Comparison of ENCODE assay signal across 26 cellular contexts in the genomic region with DNA sequence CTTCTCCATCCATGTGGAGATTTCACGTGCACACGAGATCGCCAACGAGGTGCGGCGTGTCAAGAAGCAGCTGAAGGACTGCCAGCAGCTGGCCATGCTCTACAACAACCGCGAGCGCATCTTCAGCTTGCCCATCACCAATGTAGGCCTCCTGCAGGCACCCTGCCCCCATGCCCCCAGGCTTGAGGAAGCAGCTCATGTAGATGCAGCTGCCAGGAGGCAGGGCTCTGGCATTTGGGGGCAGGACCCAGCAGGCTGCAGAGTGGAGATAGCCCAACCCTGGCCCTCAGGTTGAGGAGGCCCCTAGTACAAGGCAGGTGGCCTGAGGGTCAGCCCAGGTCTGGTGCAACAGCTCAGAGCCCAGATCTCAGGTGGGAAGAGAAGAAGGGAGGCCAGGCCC. TPM values are rescaled to one million over a fixed set of nuclear protein-coding genes. Genes with fewer than 3 reads are reported as not detected.
A peak's percentile ranks its signal among the peaks of the same experiment; 100 is the strongest.
DNase-seq lines count a peak whose midpoint lies in the region; ATAC-seq, FAIRE-seq and TF ChIP-seq lines count a peak whose summit lies in the region.
"Had no signal": no experiment of that assay in that cellular context is flagged by ENCODE, and none has a peak within 500 bp of the region (broad histone marks: within the 10 kb centered on the region; RNA-seq: fewer than 3 reads in every experiment).

No MANE protein-coding gene starts in this region.

- peaks cover 0 to 73% (median 19%) of the 10 kb centered on the region in 9 donors for H3K36me3 ChIP-seq in heart left ventricle
- H3K36me3 ChIP-seq in left ventricle myocardium inferior, result peaks cover 23% of the 10 kb centered on the region
- peaks cover 13 to 25% of the 10 kb centered on the region in 2 donors for H3K36me3 ChIP-seq in kidney (ENCODE audit: control insufficient read depth in 1 of 2, insufficient read depth in 2 of 2, low read length in 2 of 2)
- peaks cover 30% of the 10 kb centered on the region for H3K36me3 ChIP-seq in upper lobe of right lung
- H3K36me3 ChIP-seq in body of pancreas (replicated peaks in 1 of 2; ENCODE audit: insufficient read depth in 1 of 2, low read depth in 2 of 2), result no peaks in the 10 kb centered on the region
- H3K36me3 ChIP-seq: MG63 had no signal

- DNase-seq in DMS53 (lab: John Stamatoyannopoulos, UW) (peak; percentile 43), DMS53 treated with DMSO at 0.1 percent for 48 hours (lab: John Stamatoyannopoulos, UW; ENCODE audit: unreplicated experiment) (no peak), heart left ventricle (peak in 3 of 5 donors; percentile 19 to 55 (median 24)), left ventricle myocardium inferior (no peak), kidney (peak; percentile 54), upper lobe of right lung (peak; percentile 43), MCF 10A (ENCODE audit: unreplicated experiment) (no peak), body of pancreas (no peak)
- DNase-seq: Calu3, EL, GDM1, KBM-7, MG63, NCI-H1105 treated with DMSO at 0.1 percent for 48 hours, NCI-H2081 treated with DMSO at 0.1 percent for 48 hours, NCI-H446 treated with DMSO at 0.1 percent for 48 hours, NCI-H526, NCI-H82 had no signal

- no peaks in the 10 kb centered on the region for H3K4me1 Mint-ChIP-seq in MCF 10A (ENCODE audit: insufficient read depth, unreplicated experiment)
- H3K4me1 Mint-ChIP-seq: B cell; CD8-positive, alpha-beta memory T cell had no signal

- intact Hi-C loops in heart left ventricle (cut with DNase I), result no loop called here
- intact Hi-C loops in left ventricle myocardium inferior (cut with micrococcal nuclease), result no loop called here
- intact Hi-C loops in kidney (cut with DNase I), result no loop called here
- intact Hi-C loops in upper lobe of right lung (cut with DNase I), result no loop called here
- intact Hi-C loops in MCF 10A (cut with micrococcal nuclease), result no loop called here
- intact Hi-C loops in body of pancreas (cut with DNase I), result loop anchor here (10.0 kb wide), 1 partner anchor 338 kb away; no protein-coding TSS in a partner anchor

- H3K9ac ChIP-seq in kidney (ENCODE audit: low read length in 2 of 2), result no peak overlapping the region

- BruUV-seq in MCF 10A (replicated peaks; lab: Mats Ljungman, UMichigan), result no TSS peak

- no peaks in the 10 kb centered on the region for H3K27me3 Mint-ChIP-seq in MCF 10A (ENCODE audit: insufficient read depth, unreplicated experiment)
- H3K27me3 Mint-ChIP-seq: B cell had no signal

- CTCF ChIA-PET in MCF 10A (lab: Yijun Ruan, JAX), result interaction anchor here (0.6 to 1.7 kb wide), 2 partner anchors 13 to 236 kb away, joined by 3 to 6 read pairs; no protein-coding TSS in a partner anchor

- WGBS in heart left ventricle, 4 donors, result 96 to 98% (median 96%) methylated on average over 9 of the region's 9 CpGs
- 86% methylated on average over 9 of the region's 9 CpGs; no CpG with 5 or more reads in 1 of the 2 donors for WGBS in body of pancreas, 2 donors

- H3K36me3 Mint-ChIP-seq in MCF 10A (ENCODE audit: insufficient read depth, unreplicated experiment), result peaks cover 15% of the 10 kb centered on the region

- TF ChIP-seq POLR2A in heart left ventricle (IDR thresholded peaks at IDR 0.05), result no peak
- TF ChIP-seq POLR2A in body of pancreas (IDR thresholded peaks at IDR 0.05), result no peak

- H3K4me3 Mint-ChIP-seq in MCF 10A (ENCODE audit: unreplicated experiment), result no peak overlapping the region
- H3K4me3 Mint-ChIP-seq: B cell; CD8-positive, alpha-beta memory T cell had no signal

- TF ChIP-seq CTCF in heart left ventricle (IDR thresholded peaks at IDR 0.05) (no peak), left ventricle myocardium inferior (IDR thresholded peaks at IDR 0.05; ENCODE audit: borderline replicate concordance) (no peak), kidney (IDR thresholded peaks at IDR 0.05; ENCODE audit: borderline replicate concordance, extremely low read depth, insufficient read depth) (no peak), upper lobe of right lung (IDR thresholded peaks at IDR 0.05) (no peak), MCF 10A (IDR thresholded peaks at IDR 0.05; ENCODE audit: unreplicated experiment) (no peak), body of pancreas (IDR thresholded peaks at IDR 0.05) (no peak)

- FAIRE-seq in kidney (lab: Jason Lieb, UNC), result no peak
- FAIRE-seq: GM12878 had no signal

- no peak for ATAC-seq in heart left ventricle
- ATAC-seq in upper lobe of right lung, result no peak
- no peak for ATAC-seq in body of pancreas
- ATAC-seq: GM12878, HCT116, SK-N-SH treated with all-trans-retinoic acid at 6 μM for 48 hours had no signal

- peaks cover 0 to under 1% (median 0%) of the 10 kb centered on the region in 12 donors for H3K4me1 ChIP-seq in heart left ventricle
- H3K4me1 ChIP-seq in left ventricle myocardium inferior, result peaks cover 2% of the 10 kb centered on the region
- H3K4me1 ChIP-seq in kidney (ENCODE audit: control insufficient read depth in 1 of 2, insufficient read depth in 1 of 2, low read depth in 1 of 2, low read length in 2 of 2), result no peaks in the 10 kb centered on the region
- H3K4me1 ChIP-seq in upper lobe of right lung, result no peaks in the 10 kb centered on the region
- peaks cover 4% of the 10 kb centered on the region for H3K4me1 ChIP-seq in body of pancreas

- no peak overlapping the region for H3K27ac Mint-ChIP-seq in MCF 10A (ENCODE audit: low read depth, unreplicated experiment)
- H3K27ac Mint-ChIP-seq: B cell had no signal

- no peak overlapping the region for H3K4me3 ChIP-seq in heart left ventricle
- no peak overlapping the region for H3K4me3 ChIP-seq in left ventricle myocardium inferior
- no peak overlapping the region for H3K4me3 ChIP-seq in kidney (ENCODE audit: low read length in 2 of 2)
- no peak overlapping the region for H3K4me3 ChIP-seq in upper lobe of right lung
- no peak overlapping the region for H3K4me3 ChIP-seq in body of pancreas
- H3K4me3 ChIP-seq: GM12878, MG63 had no signal

- H3K9me3 ChIP-seq in heart left ventricle (no peaks in the 10 kb centered on the region), left ventricle myocardium inferior (replicated peaks) (no peaks in the 10 kb centered on the region), kidney (ENCODE audit: control insufficient read depth in 1 of 2, low read length in 2 of 2) (no peaks in the 10 kb centered on the region), upper lobe of right lung (no peaks in the 10 kb centered on the region), body of pancreas (no peaks in the 10 kb centered on the region)
- H3K9me3 ChIP-seq: MG63 had no signal

- POLR2A ChIA-PET in MCF 10A (lab: Yijun Ruan, JAX), result no interaction called here

- H3K27me3 ChIP-seq in heart left ventricle (no peaks in the 10 kb centered on the region), left ventricle myocardium inferior (ENCODE audit: low read depth) (no peaks in the 10 kb centered on the region), upper lobe of right lung (no peaks in the 10 kb centered on the region), body of pancreas (no peaks in the 10 kb centered on the region)
- H3K27me3 ChIP-seq: MG63 had no signal

- H3K9me3 Mint-ChIP-seq in MCF 10A (ENCODE audit: unreplicated experiment), result no peaks in the 10 kb centered on the region
- H3K9me3 Mint-ChIP-seq: CD8-positive, alpha-beta memory T cell had no signal

- no peak overlapping the region for H3K27ac ChIP-seq in heart left ventricle
- no peak overlapping the region for H3K27ac ChIP-seq in left ventricle myocardium inferior (replicated peaks)
- H3K27ac ChIP-seq in kidney (ENCODE audit: low read depth in 2 of 2, low read length in 2 of 2), result no peak overlapping the region
- no peak overlapping the region for H3K27ac ChIP-seq in upper lobe of right lung
- H3K27ac ChIP-seq in body of pancreas, result no peak overlapping the region
- H3K27ac ChIP-seq: 22Rv1, C4-2B, RWPE1 had no signal

RNA-seq across cellular contexts. Expression of gene DNAH1, which starts 36.4 kb away (rescaled TPM):
- total RNA-seq in heart left ventricle (1 to 10 TPM in 8 of 9 donors, under 1 TPM in 1; 0.95 to 6.6 (median 2.8) TPM), left ventricle myocardium inferior (2.2 TPM), kidney (12.1 TPM), upper lobe of right lung (11.2 TPM), MCF 10A (2022) (3.0 and 7.6 TPM in 2 replicates), body of pancreas (10 to 100 TPM in 1 of 2 donors, 1 to 10 TPM in 1; 6.0 to 14.8 TPM)
- polyA plus RNA-seq in heart left ventricle (1 to 10 TPM; 1.2 to 3.8 TPM), kidney (ENCODE audit: insufficient read depth, low read depth, low replicate concordance) (1.7 TPM)

RNA-seq across cellular contexts. Expression of gene BAP1, which starts 57.2 kb away (rescaled TPM):
- total RNA-seq in heart left ventricle (10 to 100 TPM; 50.0 to 75.9 (median 55.1) TPM), left ventricle myocardium inferior (54.2 TPM), kidney (72.5 TPM), upper lobe of right lung (71.4 TPM), MCF 10A (2022) (61.5 and 77.5 TPM in 2 replicates), body of pancreas (10 to 100 TPM; 40.7 to 49.4 TPM)
- polyA plus RNA-seq in heart left ventricle (10 to 100 TPM; 40.3 to 78.9 TPM), kidney (ENCODE audit: insufficient read depth, low read depth, low replicate concordance) (61.6 TPM)

RNA-seq across cellular contexts. Expression of gene PHF7, which starts 57.9 kb away (rescaled TPM):
- 10 to 100 TPM; 10.8 to 27.6 (median 16.4) TPM for total RNA-seq in heart left ventricle
- 1 to 10 TPM; 4.0 to 4.2 TPM for polyA plus RNA-seq in heart left ventricle
- 16.8 TPM for total RNA-seq in left ventricle myocardium inferior
- total RNA-seq in kidney, result 8.8 TPM
- 3.9 TPM for polyA plus RNA-seq in kidney (ENCODE audit: insufficient read depth, low read depth, low replicate concordance)
- 6.8 TPM for total RNA-seq in upper lobe of right lung
- 5.7 and 7.4 TPM in 2 replicates for total RNA-seq in MCF 10A (2022)
- total RNA-seq in body of pancreas, result 1 to 10 TPM; 4.0 to 4.9 TPM

Comparison
In these comparisons a context has a peak if more than half of its experiments do, and no peak if none do; other contexts are left out.
1. DNase-seq: peak in DMS53 (single experiment), heart left ventricle (3 of 5), kidney (single experiment) and upper lobe of right lung (single experiment); none in DMS53 treated with DMSO at 0.1 percent for 48 hours (single experiment), left ventricle myocardium inferior (single experiment), MCF 10A (single experiment) and body of pancreas (0 of 4).